8 cellular contexts compared by ENCODE assay signal in genomic region chr2:219509780-219510511, GRCh38. TPM values are rescaled to one million over a fixed set of nuclear protein-coding genes. Genes with fewer than 3 reads are reported as not detected.
DNase-seq lines count a peak whose midpoint lies in the region; FAIRE-seq and TF ChIP-seq lines count a peak whose summit lies in the region.

No MANE protein-coding gene starts in this region.

- H3K27ac ChIP-seq in BLaER1, result peak overlapping the region; percentile 49; the same call in 1 of the 2 replicates
- peak overlapping the region; percentile 44 for H3K27ac ChIP-seq in SJCRH30
- peak overlapping the region; percentile 8 for H3K27ac ChIP-seq in cardiac muscle cell

- H3K4me1 ChIP-seq in BLaER1 (peaks cover 70% of the 10 kb centered on the region), SJCRH30 (peaks cover 53% of the 10 kb centered on the region), cardiac muscle cell (ENCODE audit: low read depth) (peaks cover 55% of the 10 kb centered on the region)

- no peaks in the 10 kb centered on the region for H4K20me1 ChIP-seq in BLaER1

- peaks cover 11% of the 10 kb centered on the region for H3K36me3 Mint-ChIP-seq in activated naive CD8-positive, alpha-beta T cell treated with anti-CD3 and anti-CD28 coated beads for 36 hours
- peaks cover 2% of the 10 kb centered on the region for H3K36me3 Mint-ChIP-seq in progenitor cell of endocrine pancreas (ENCODE audit: insufficient read depth)

- H3K27me3 ChIP-seq in BLaER1 (no peaks in the 10 kb centered on the region), SJCRH30 (no peaks in the 10 kb centered on the region; the same call in 1 of the 2 replicates), cardiac muscle cell (no peaks in the 10 kb centered on the region)

- H3K9me3 ChIP-seq in BLaER1, result no peaks in the 10 kb centered on the region
- no peaks in the 10 kb centered on the region for H3K9me3 ChIP-seq in SJCRH30 (replicated peaks)
- H3K9me3 ChIP-seq in cardiac muscle cell (ENCODE audit: low read depth), result no peaks in the 10 kb centered on the region

- peak overlapping the region; percentile 38 for H3K9ac ChIP-seq in BLaER1

- FAIRE-seq in GM19239 (lab: Jason Lieb, UNC) (peak; percentile 33), HTR-8/SVneo (lab: Jason Lieb, UNC) (no peak)

- peak; percentile 57 for DNase-seq in GM19239 (ENCODE audit: insufficient read length, low spot score)
- peak; percentile 45 for DNase-seq in HTR-8/SVneo (ENCODE audit: insufficient read length, low spot score)
- DNase-seq in SJCRH30, result peak; percentile 82 to 85
- peak; percentile 58 for DNase-seq in activated naive CD8-positive, alpha-beta T cell treated with anti-CD3 and anti-CD28 coated beads for 36 hours
- DNase-seq in cardiac muscle cell (ENCODE audit: low read depth in 1 of 2, low spot score in 1 of 2), result peak; percentile 69 to 84
- peak; percentile 59 for DNase-seq in progenitor cell of endocrine pancreas (ENCODE audit: low spot score, unreplicated experiment)
- no peak for DNase-seq in occipital lobe (lab: John Stamatoyannopoulos, UW)

- peak overlapping the region; percentile 98 for H3K4me2 ChIP-seq in BLaER1

- TF ChIP-seq CTCF in cardiac muscle cell (IDR thresholded peaks at IDR 0.05; ENCODE audit: low read depth, low read length) (peak; percentile 82), progenitor cell of endocrine pancreas (IDR thresholded peaks at IDR 0.05; ENCODE audit: unreplicated experiment) (peak; percentile 75)

- H3K4me3 Mint-ChIP-seq in activated naive CD8-positive, alpha-beta T cell treated with anti-CD3 and anti-CD28 coated beads for 36 hours, result no peak overlapping the region
- H3K4me3 Mint-ChIP-seq in progenitor cell of endocrine pancreas (ENCODE audit: low read depth), result peak overlapping the region; percentile 66

- H3K9me3 Mint-ChIP-seq in activated naive CD8-positive, alpha-beta T cell treated with anti-CD3 and anti-CD28 coated beads for 36 hours, result no peaks in the 10 kb centered on the region
- no peaks in the 10 kb centered on the region for H3K9me3 Mint-ChIP-seq in progenitor cell of endocrine pancreas (ENCODE audit: low read depth)

- peaks cover 22% of the 10 kb centered on the region; the same call in 1 of the 2 replicates for H3K36me3 ChIP-seq in BLaER1
- H3K36me3 ChIP-seq in SJCRH30, result no peaks in the 10 kb centered on the region
- no peaks in the 10 kb centered on the region for H3K36me3 ChIP-seq in cardiac muscle cell

- no peak overlapping the region for H3K27ac Mint-ChIP-seq in activated naive CD8-positive, alpha-beta T cell treated with anti-CD3 and anti-CD28 coated beads for 36 hours
- H3K27ac Mint-ChIP-seq in progenitor cell of endocrine pancreas, result peak overlapping the region; percentile 76

- peaks cover 21% of the 10 kb centered on the region for H3K4me1 Mint-ChIP-seq in activated naive CD8-positive, alpha-beta T cell treated with anti-CD3 and anti-CD28 coated beads for 36 hours
- H3K4me1 Mint-ChIP-seq in progenitor cell of endocrine pancreas (ENCODE audit: low read depth), result peaks cover 33% of the 10 kb centered on the region

- peak overlapping the region; percentile 41; the same call in 1 of the 2 replicates for H3K4me3 ChIP-seq in BLaER1
- peak overlapping the region; percentile 47 for H3K4me3 ChIP-seq in SJCRH30
- H3K4me3 ChIP-seq in cardiac muscle cell, result peak overlapping the region; percentile 28

- peaks cover 63% of the 10 kb centered on the region for H3K27me3 Mint-ChIP-seq in activated naive CD8-positive, alpha-beta T cell treated with anti-CD3 and anti-CD28 coated beads for 36 hours
- H3K27me3 Mint-ChIP-seq in progenitor cell of endocrine pancreas, result peaks cover 20% of the 10 kb centered on the region

RNA-seq across cellular contexts. Expression of gene ASIC4, which starts 4.3 kb away (rescaled TPM):
- 0.46 and 0.67 TPM in 2 replicates for total RNA-seq in SJCRH30 (2014; rRNA removed; shearing (Covaris generic))
- total RNA-seq in activated naive CD8-positive, alpha-beta T cell treated with anti-CD3 and anti-CD28 coated beads for 36 hours, result not detected
- total RNA-seq in cardiac muscle cell, result 6.4 and 9.5 TPM in 2 replicates
- polyA plus RNA-seq in cardiac muscle cell, result 3.3 and 4.3 TPM in 2 replicates
- 3.4 and 5.1 TPM in 2 replicates for total RNA-seq in progenitor cell of endocrine pancreas
- total RNA-seq in occipital lobe, result 8.3 TPM

RNA-seq across cellular contexts. Expression of gene GMPPA, which starts 11.3 kb away (rescaled TPM):
- 21.9 and 22.1 TPM in 2 replicates for total RNA-seq in SJCRH30 (2014; rRNA removed; shearing (Covaris generic))
- 10 to 100 TPM; 29.1 to 31.5 TPM for total RNA-seq in activated naive CD8-positive, alpha-beta T cell treated with anti-CD3 and anti-CD28 coated beads for 36 hours
- total RNA-seq in cardiac muscle cell (35.0 and 45.5 TPM in 2 replicates), progenitor cell of endocrine pancreas (35.8 and 37.4 TPM in 2 replicates), occipital lobe (7.5 TPM)
- polyA plus RNA-seq in cardiac muscle cell, result 52.7 and 67.5 TPM in 2 replicates

RNA-seq across cellular contexts. Expression of gene CHPF, which starts 33.7 kb away (rescaled TPM):
- 41.8 and 44.0 TPM in 2 replicates for total RNA-seq in SJCRH30 (2014; rRNA removed; shearing (Covaris generic))
- total RNA-seq in activated naive CD8-positive, alpha-beta T cell treated with anti-CD3 and anti-CD28 coated beads for 36 hours, result 10 to 100 TPM; 21.9 to 23.9 TPM
- total RNA-seq in cardiac muscle cell (286 and 301 TPM in 2 replicates), progenitor cell of endocrine pancreas (49.1 and 51.1 TPM in 2 replicates), occipital lobe (25.9 TPM)
- polyA plus RNA-seq in cardiac muscle cell, result 208 and 218 TPM in 2 replicates

RNA-seq across cellular contexts. Expression of gene TMEM198, which starts 33.9 kb away (rescaled TPM):
- 8.1 and 8.2 TPM in 2 replicates for total RNA-seq in SJCRH30 (2014; rRNA removed; shearing (Covaris generic))
- total RNA-seq in activated naive CD8-positive, alpha-beta T cell treated with anti-CD3 and anti-CD28 coated beads for 36 hours, result 1 to 10 TPM; 3.5 to 4.2 TPM
- total RNA-seq in cardiac muscle cell (6.7 and 7.4 TPM in 2 replicates), progenitor cell of endocrine pancreas (8.2 and 9.7 TPM in 2 replicates), occipital lobe (14.0 TPM)
- polyA plus RNA-seq in cardiac muscle cell, result 8.2 and 12.2 TPM in 2 replicates
